24 cellular contexts compared by ENCODE assay signal in genomic region chr7:29304756-29305155, GRCh38.
DNase-seq lines count a peak whose midpoint lies in the region; ATAC-seq and TF ChIP-seq lines count a peak whose summit lies in the region.
"Had no signal": no experiment of that assay in that cellular context is flagged by ENCODE, and none has a peak within 500 bp of the region (broad histone marks: within the 10 kb centered on the region; RNA-seq: fewer than 3 reads in every experiment).

No MANE protein-coding gene starts in this region.

- no peaks in the 10 kb centered on the region for H3K9me3 Mint-ChIP-seq in GM23338
- H3K9me3 Mint-ChIP-seq: activated T-cell treated with anti-CD3 and anti-CD28 coated beads, Interleukin-2, amount 50 U/mL, for 4 hours had no signal

- TF ChIP-seq CTCF in GM23338 (conservative IDR thresholded peaks at IDR 0.05; ENCODE audit: low read depth in 2 of 2): no peak

- H3K79me2 ChIP-seq in GM23338 (replicated peaks; ENCODE audit: insufficient read depth): no peaks in the 10 kb centered on the region

- no peak overlapping the region for H3K4me3 ChIP-seq in GM23338
- H3K4me3 ChIP-seq: HAP-1, sigmoid colon, SJSA1, upper lobe of left lung had no signal

- no peak for ATAC-seq in GM23338
- no peak for ATAC-seq in HG02623 (IDR thresholded peaks at IDR 0.05; ENCODE audit: unreplicated experiment)
- ATAC-seq in HG02884 (IDR thresholded peaks at IDR 0.05; ENCODE audit: unreplicated experiment): no peak
- ATAC-seq: activated CD8-positive, alpha-beta T cell treated with anti-CD3 and anti-CD28 coated beads, Interleukin-2, amount 10 ng/mL, durations not matched to agents 7 days and 5 days; activated T-cell treated with anti-CD3 and anti-CD28 coated beads, Interleukin-2, amount 50 U/mL, for 4 hours; stimulated activated naive CD8-positive, alpha-beta T cell treated with anti-CD3 and anti-CD28 coated beads, Interleukin-15, Interleukin-2, amounts not matched to agents 100 U/mL and 50 U/mL, for 24 hours had no signal

- peaks cover 62% of the 10 kb centered on the region for H3K4me1 Mint-ChIP-seq in GM23338

- no peak overlapping the region for H3K27ac Mint-ChIP-seq in GM23338
- H3K27ac Mint-ChIP-seq: activated CD8-positive, alpha-beta T cell treated with anti-CD3 and anti-CD28 coated beads, Interleukin-2, amount 10 ng/mL, durations not matched to agents 7 days and 5 days had no signal

- H3K9me2 ChIP-seq in GM23338 (ENCODE audit: insufficient read depth): peaks cover 5% of the 10 kb centered on the region; the same call in 1 of the 2 replicates

- H4K20me1 ChIP-seq in GM23338 (replicated peaks; ENCODE audit: insufficient read depth): no peaks in the 10 kb centered on the region

- no peaks in the 10 kb centered on the region for H3K27me3 ChIP-seq in GM23338 (ENCODE audit: insufficient read depth)
- H3K27me3 ChIP-seq: sigmoid colon, upper lobe of left lung had no signal

- peaks cover 4% of the 10 kb centered on the region for H3K27me3 Mint-ChIP-seq in GM23338 (ENCODE audit: insufficient read depth, low read depth, poor library complexity)

- H3K4me3 Mint-ChIP-seq in GM23338: no peak overlapping the region
- H3K4me3 Mint-ChIP-seq: activated CD8-positive, alpha-beta T cell treated with anti-CD3 and anti-CD28 coated beads, Interleukin-2, amount 10 ng/mL, durations not matched to agents 7 days and 5 days; activated T-cell treated with anti-CD3 and anti-CD28 coated beads, Interleukin-2, amount 50 U/mL, for 4 hours had no signal

- no peaks in the 10 kb centered on the region for H3K36me3 Mint-ChIP-seq in GM23338 (ENCODE audit: low read depth)

- H3F3A ChIP-seq in GM23338 (replicated peaks; ENCODE audit: low read depth): no peaks in the 10 kb centered on the region

- no peaks in the 10 kb centered on the region for H3K36me3 ChIP-seq in GM23338 (ENCODE audit: insufficient read depth)
- H3K36me3 ChIP-seq: HAP-1, sigmoid colon, SJSA1, upper lobe of left lung, WERI-Rb-1 had no signal

- H3K4me1 ChIP-seq in GM23338 (ENCODE audit: insufficient read depth): peaks cover 45% of the 10 kb centered on the region
- H3K4me1 ChIP-seq: sigmoid colon, SJSA1, upper lobe of left lung had no signal

- DNase-seq in GM23338 (ENCODE audit: low spot score): no peak
- peak; percentile 56 for DNase-seq in RPMI7951 (ENCODE audit: low read depth)
- DNase-seq in glomerular endothelial cell (ENCODE audit: extremely low read depth, low read depth, low spot score): peak; percentile 75
- peak; percentile 96 for DNase-seq in pulmonary artery endothelial cell (ENCODE audit: low read depth, low spot score)
- DNase-seq in NCI-H2171 (lab: John Stamatoyannopoulos, UW): no peak
- DNase-seq: activated CD8-positive, alpha-beta T cell treated with anti-CD3 and anti-CD28 coated beads, Interleukin-2, amount 10 ng/mL, durations not matched to agents 7 days and 5 days; activated naive CD4-positive, alpha-beta T cell treated with anti-CD3 and anti-CD28 coated beads, Interleukin-2, amount 50 U/mL, for 16 hours; activated T-cell treated with anti-CD3 and anti-CD28 coated beads, Interleukin-2, amount 50 U/mL, for 4 hours; AML-193; COR-L47; foreskin fibroblast; NCI-H1436; NCI-H774; nucleus accumbens; OCI-M1; sigmoid colon; stimulated activated CD4-positive, alpha-beta T cell treated with anti-CD3 and anti-CD28 coated beads, Interleukin-2, amount 100 ng/mL, for 24 hours; stimulated activated naive CD8-positive, alpha-beta T cell treated with anti-CD3 and anti-CD28 coated beads, Interleukin-15, Interleukin-2, amounts not matched to agents 100 U/mL and 50 U/mL, for 24 hours; upper lobe of left lung; WERI-Rb-1 had no signal

- H3K27ac ChIP-seq in GM23338 (ENCODE audit: low read depth): no peak overlapping the region
- H3K27ac ChIP-seq: sigmoid colon, SJSA1, upper lobe of left lung, WERI-Rb-1 had no signal

- H2AFZ ChIP-seq in GM23338: no peak overlapping the region

- 0 out of 2 replicates have a peak overlapping the region, but pooled peaks have one; percentile 12 for H3K4me2 ChIP-seq in GM23338

TF ChIP-seq in GM23338, 12 proteins besides CTCF, POLR2A, EP300 and RAD21:
- TF ChIP-seq ZNF331 (CRISPR knock-in tag; IDR thresholded peaks at IDR 0.05; ENCODE audit: low read depth): no peak
- no peak for TF ChIP-seq ZNF462 (CRISPR knock-in tag; IDR thresholded peaks at IDR 0.05)
- no peak for TF ChIP-seq ETS1 (IDR thresholded peaks at IDR 0.05)
- TF ChIP-seq ZNF114 (CRISPR knock-in tag; IDR thresholded peaks at IDR 0.05): no peak
- no peak for TF ChIP-seq CREB1 (CRISPR knock-in tag; IDR thresholded peaks at IDR 0.05; ENCODE audit: low read depth)
- TF ChIP-seq STAT1 (IDR thresholded peaks at IDR 0.05; ENCODE audit: unreplicated experiment): no peak
- TF ChIP-seq POLR2AphosphoS5 (IDR thresholded peaks at IDR 0.05; ENCODE audit: low read depth): no peak
- TF ChIP-seq EZH2phosphoT487 (IDR thresholded peaks at IDR 0.05; ENCODE audit: unreplicated experiment): no peak
- TF ChIP-seq EZH2 (IDR thresholded peaks at IDR 0.05; ENCODE audit: low read depth, unreplicated experiment): no peak
- no peak for TF ChIP-seq JUNB (IDR thresholded peaks at IDR 0.05; ENCODE audit: unreplicated experiment)
- TF ChIP-seq NANOG (IDR thresholded peaks at IDR 0.05; ENCODE audit: borderline replicate concordance): no peak
TF ChIP-seq in GM23338: peak in this region for 0.

Comparison
In these comparisons a context has a peak if more than half of its experiments do, and no peak if none do; other contexts are left out.
1. DNase-seq: peak in RPMI7951 (single experiment), glomerular endothelial cell (single experiment) and pulmonary artery endothelial cell (single experiment); none in GM23338 (single experiment) and NCI-H2171 (single experiment).